Comparison of ENCODE assay signal across 8 cellular contexts in the genomic region with DNA sequence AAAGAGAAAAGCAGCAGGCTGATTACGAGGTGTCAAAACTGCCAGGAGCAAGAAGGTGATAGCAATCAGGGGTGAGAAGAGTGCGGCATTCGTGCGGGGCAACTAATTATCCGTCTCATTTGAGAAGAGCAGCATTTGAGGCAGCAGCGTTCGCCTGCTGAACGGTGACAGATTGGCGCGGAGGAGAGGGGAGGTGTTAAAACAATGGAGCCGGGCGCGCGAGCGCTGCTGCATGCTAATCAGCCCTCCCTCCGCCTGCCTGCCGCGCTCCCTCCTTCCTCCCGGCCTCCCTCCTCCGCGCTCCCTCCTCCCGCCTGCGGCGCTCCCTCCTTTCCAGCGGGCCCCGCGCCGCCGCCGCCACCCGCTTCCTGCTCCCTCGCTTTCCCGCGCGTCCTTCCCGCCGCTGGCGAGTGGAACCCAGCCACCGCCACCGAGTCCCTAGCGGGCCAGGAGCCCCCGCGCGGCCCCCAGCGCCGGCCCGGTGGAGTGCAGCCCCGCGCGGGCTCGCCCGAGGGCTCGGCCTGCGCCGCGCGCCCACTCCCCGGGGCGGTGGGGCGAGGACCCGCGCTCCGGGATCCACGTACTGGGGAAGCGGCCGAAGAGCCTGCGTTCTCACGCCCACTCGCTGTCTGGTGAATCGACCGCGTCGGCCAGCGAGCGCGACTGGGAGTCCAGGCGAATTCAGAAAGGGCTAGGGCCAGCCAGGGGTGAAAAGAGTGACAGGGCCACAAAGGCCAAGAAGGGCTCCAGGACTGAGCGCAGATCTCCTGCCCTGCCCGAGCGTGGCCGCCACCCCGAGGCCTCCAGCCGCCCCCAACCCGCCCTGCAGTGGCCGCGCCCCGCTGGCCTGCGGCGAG.
A peak's percentile ranks its signal among the peaks of the same experiment; 100 is the strongest.
DNase-seq lines count a peak whose midpoint lies in the region; ATAC-seq and TF ChIP-seq lines count a peak whose summit lies in the region.

No MANE protein-coding gene starts in this region.

- peaks cover 6% of the 10 kb centered on the region for H3K27me3 Mint-ChIP-seq in activated naive CD8-positive, alpha-beta T cell treated with anti-CD3 and anti-CD28 coated beads, Interleukin-2, amount 50 U/mL, for 24 hours

- H3K4me3 ChIP-seq in AG04449 (ENCODE audit: low read depth, low read length) = peak overlapping the region; percentile 64
- peak overlapping the region; percentile 23 for H3K4me3 ChIP-seq in cardiac muscle cell

- DNase-seq in AG04449 (ENCODE audit: low read depth, low spot score) (no peak), SK-N-DZ (ENCODE audit: low spot score) (peak; percentile 58), cardiac muscle cell (ENCODE audit: low read depth in 1 of 2, low spot score in 1 of 2) (peak; percentile 73 to 75), nucleus accumbens (lab: John Stamatoyannopoulos, UW) (peak in 55 of 56 donors; percentile 31 to 95 (median 81)), ureter (ENCODE audit: low spot score) (peak; percentile 60)
- DNase-seq in activated naive CD8-positive, alpha-beta T cell treated with anti-CD3 and anti-CD28 coated beads, Interleukin-2, amount 50 U/mL, for 24 hours = peak; percentile 63

- H3K4me1 ChIP-seq in cardiac muscle cell (ENCODE audit: low read depth) = peaks cover 8% of the 10 kb centered on the region

- no peaks in the 10 kb centered on the region for H3K36me3 ChIP-seq in cardiac muscle cell

- peak overlapping the region; percentile 84 for H3K4me3 Mint-ChIP-seq in activated naive CD8-positive, alpha-beta T cell treated with anti-CD3 and anti-CD28 coated beads, Interleukin-2, amount 50 U/mL, for 24 hours

- H3K36me3 Mint-ChIP-seq in activated naive CD8-positive, alpha-beta T cell treated with anti-CD3 and anti-CD28 coated beads, Interleukin-2, amount 50 U/mL, for 24 hours (ENCODE audit: low read depth) = peaks cover 10% of the 10 kb centered on the region

- ATAC-seq in GM18868 (IDR thresholded peaks at IDR 0.05; ENCODE audit: unreplicated experiment) (peak; percentile 37), HG03196 (IDR thresholded peaks at IDR 0.05; ENCODE audit: unreplicated experiment) (peak; percentile 30)
- ATAC-seq in activated naive CD8-positive, alpha-beta T cell treated with anti-CD3 and anti-CD28 coated beads, Interleukin-2, amount 50 U/mL, for 24 hours = peak; percentile 63

- no peaks in the 10 kb centered on the region for H3K9me3 Mint-ChIP-seq in activated naive CD8-positive, alpha-beta T cell treated with anti-CD3 and anti-CD28 coated beads, Interleukin-2, amount 50 U/mL, for 24 hours

- CTCF ChIA-PET in AG04449 (lab: Yijun Ruan, JAX) = interaction anchor here (1.3 to 2.0 kb wide), 5 partner anchors 12 to 16 kb away, joined by 3 to 13 read pairs (median 6); no protein-coding TSS in a partner anchor

- POLR2A ChIA-PET in AG04449 (lab: Yijun Ruan, JAX) = no interaction called here

- no peak overlapping the region for H3K27ac ChIP-seq in cardiac muscle cell

- TF ChIP-seq CTCF in AG04449 (IDR thresholded peaks at IDR 0.05; ENCODE audit: insufficient read depth, low read length, missing control alignments) (no peak), cardiac muscle cell (IDR thresholded peaks at IDR 0.05; ENCODE audit: low read depth, low read length) (no peak)

- no peaks in the 10 kb centered on the region for H3K9me3 ChIP-seq in cardiac muscle cell (ENCODE audit: low read depth)

- H3K4me1 Mint-ChIP-seq in activated naive CD8-positive, alpha-beta T cell treated with anti-CD3 and anti-CD28 coated beads, Interleukin-2, amount 50 U/mL, for 24 hours = peaks cover 51% of the 10 kb centered on the region

- peak overlapping the region; percentile 52 for H3K27ac Mint-ChIP-seq in activated naive CD8-positive, alpha-beta T cell treated with anti-CD3 and anti-CD28 coated beads, Interleukin-2, amount 50 U/mL, for 24 hours

- H3K27me3 ChIP-seq in cardiac muscle cell = no peaks in the 10 kb centered on the region
